Comparison of ENCODE assay signal across 8 cellular contexts in genomic region chr6:113630738-113631535, GRCh38.
DNase-seq lines count a peak whose midpoint lies in the region; ATAC-seq and TF ChIP-seq lines count a peak whose summit lies in the region.

No MANE protein-coding gene starts in this region.

- H3K27me3 ChIP-seq in CD8-positive, alpha-beta memory T cell (ENCODE audit: insufficient read depth, low read length, poor library complexity, severe bottlenecking), result no peaks in the 10 kb centered on the region
- H3K27me3 ChIP-seq in left ventricle myocardium inferior (ENCODE audit: low read depth), result no peaks in the 10 kb centered on the region

- POLR2A ChIA-PET in CD8-positive, alpha-beta memory T cell (lab: Charles Lee), result no interaction called here
- POLR2A ChIA-PET in activated CD4-positive, alpha-beta memory T cell treated with anti-CD3 and anti-CD28 coated beads, Interleukin-2, amount 10 ng/mL, durations not matched to agents 7 days and 5 days (lab: Charles Lee), result no interaction called here

- no peaks in the 10 kb centered on the region for H3K9me3 ChIP-seq in CD8-positive, alpha-beta memory T cell (ENCODE audit: low read length)
- H3K9me3 ChIP-seq in left ventricle myocardium inferior (replicated peaks), result no peaks in the 10 kb centered on the region

- H3K4me1 Mint-ChIP-seq in CD8-positive, alpha-beta memory T cell, result peaks cover 22 to 36% (median 35%) of the 10 kb centered on the region in 3 donors
- H3K4me1 Mint-ChIP-seq in activated CD4-positive, alpha-beta memory T cell treated with anti-CD3 and anti-CD28 coated beads, Interleukin-2, amount 10 ng/mL, durations not matched to agents 7 days and 5 days, result peaks cover 21% of the 10 kb centered on the region

- intact Hi-C loops in left ventricle myocardium inferior (cut with micrococcal nuclease), result no loop called here

- ATAC-seq in GM19397 (IDR thresholded peaks at IDR 0.05; ENCODE audit: unreplicated experiment), result peak; percentile 60
- ATAC-seq in HG03439 (IDR thresholded peaks at IDR 0.05; ENCODE audit: unreplicated experiment), result peak; percentile 53

- peaks cover 0 to 2% of the 10 kb centered on the region in 2 donors for H3K27me3 Mint-ChIP-seq in CD8-positive, alpha-beta memory T cell
- peaks cover 2% of the 10 kb centered on the region for H3K27me3 Mint-ChIP-seq in activated CD4-positive, alpha-beta memory T cell treated with anti-CD3 and anti-CD28 coated beads, Interleukin-2, amount 10 ng/mL, durations not matched to agents 7 days and 5 days

- peak overlapping the region in 7 of 8 donors; percentile 22 to 91 (median 67) for H3K27ac Mint-ChIP-seq in CD8-positive, alpha-beta memory T cell
- peak overlapping the region; percentile 49 for H3K27ac Mint-ChIP-seq in activated CD4-positive, alpha-beta memory T cell treated with anti-CD3 and anti-CD28 coated beads, Interleukin-2, amount 10 ng/mL, durations not matched to agents 7 days and 5 days

- no peaks in the 10 kb centered on the region for H3K9me3 Mint-ChIP-seq in CD8-positive, alpha-beta memory T cell
- no peaks in the 10 kb centered on the region for H3K9me3 Mint-ChIP-seq in activated CD4-positive, alpha-beta memory T cell treated with anti-CD3 and anti-CD28 coated beads, Interleukin-2, amount 10 ng/mL, durations not matched to agents 7 days and 5 days

- CTCF ChIA-PET in CD8-positive, alpha-beta memory T cell (lab: Charles Lee), result no interaction called here
- CTCF ChIA-PET in activated CD4-positive, alpha-beta memory T cell treated with anti-CD3 and anti-CD28 coated beads, Interleukin-2, amount 10 ng/mL, durations not matched to agents 7 days and 5 days (lab: Charles Lee), result no interaction called here

- no peak for TF ChIP-seq CTCF in left ventricle myocardium inferior (IDR thresholded peaks at IDR 0.05; ENCODE audit: borderline replicate concordance)

- no peak overlapping the region for H3K4me3 ChIP-seq in CD8-positive, alpha-beta memory T cell (ENCODE audit: low read length)
- no peak overlapping the region for H3K4me3 ChIP-seq in left ventricle myocardium inferior

- no peaks in the 10 kb centered on the region for H3K36me3 Mint-ChIP-seq in CD8-positive, alpha-beta memory T cell
- H3K36me3 Mint-ChIP-seq in activated CD4-positive, alpha-beta memory T cell treated with anti-CD3 and anti-CD28 coated beads, Interleukin-2, amount 10 ng/mL, durations not matched to agents 7 days and 5 days (ENCODE audit: low read depth), result no peaks in the 10 kb centered on the region

- no peak overlapping the region for H3K27ac ChIP-seq in CD8-positive, alpha-beta memory T cell (ENCODE audit: low read depth, low read length)
- H3K27ac ChIP-seq in left ventricle myocardium inferior (replicated peaks), result peak overlapping the region; percentile 50

- no peaks in the 10 kb centered on the region for H3K36me3 ChIP-seq in CD8-positive, alpha-beta memory T cell (ENCODE audit: insufficient read depth, low read length)
- H3K36me3 ChIP-seq in left ventricle myocardium inferior, result no peaks in the 10 kb centered on the region

- H3K4me1 ChIP-seq in CD8-positive, alpha-beta memory T cell (ENCODE audit: insufficient read depth, low read length), result no peaks in the 10 kb centered on the region
- H3K4me1 ChIP-seq in left ventricle myocardium inferior, result peaks cover 48% of the 10 kb centered on the region

- peak overlapping the region; percentile 3 to 87 (median 76) for H3K4me3 Mint-ChIP-seq in CD8-positive, alpha-beta memory T cell
- no peak overlapping the region for H3K4me3 Mint-ChIP-seq in activated CD4-positive, alpha-beta memory T cell treated with anti-CD3 and anti-CD28 coated beads, Interleukin-2, amount 10 ng/mL, durations not matched to agents 7 days and 5 days

- peak in 1 of 5 donors; percentile 45 for DNase-seq in CD8-positive, alpha-beta memory T cell
- peak; percentile 26 for DNase-seq in activated CD4-positive, alpha-beta memory T cell treated with anti-CD3 and anti-CD28 coated beads, Interleukin-2, amount 10 ng/mL, durations not matched to agents 7 days and 5 days
- DNase-seq in left ventricle myocardium inferior (no peak), HT-29 (ENCODE audit: low spot score) (no peak), NCI-H82 treated with DMSO at 0.1 percent for 48 hours (lab: John Stamatoyannopoulos, UW; ENCODE audit: unreplicated experiment) (no peak)
- DNase-seq in stimulated activated CD4-positive, alpha-beta T cell treated with anti-CD3 and anti-CD28 coated beads, Interleukin-2, amount 100 ng/mL, for 4 hours (ENCODE audit: low read depth), result peak; percentile 6

Comparison
In these comparisons a context has a peak if more than half of its experiments do, and no peak if none do; other contexts are left out.
1. DNase-seq: peak in activated CD4-positive, alpha-beta memory T cell treated with anti-CD3 and anti-CD28 coated beads, Interleukin-2, amount 10 ng/mL, durations not matched to agents 7 days and 5 days (single experiment) and stimulated activated CD4-positive, alpha-beta T cell treated with anti-CD3 and anti-CD28 coated beads, Interleukin-2, amount 100 ng/mL, for 4 hours (single experiment); none in left ventricle myocardium inferior (single experiment), HT-29 (single experiment) and NCI-H82 treated with DMSO at 0.1 percent for 48 hours (single experiment).